ENCODE assay signal across 12 cellular contexts in the genomic region with DNA sequence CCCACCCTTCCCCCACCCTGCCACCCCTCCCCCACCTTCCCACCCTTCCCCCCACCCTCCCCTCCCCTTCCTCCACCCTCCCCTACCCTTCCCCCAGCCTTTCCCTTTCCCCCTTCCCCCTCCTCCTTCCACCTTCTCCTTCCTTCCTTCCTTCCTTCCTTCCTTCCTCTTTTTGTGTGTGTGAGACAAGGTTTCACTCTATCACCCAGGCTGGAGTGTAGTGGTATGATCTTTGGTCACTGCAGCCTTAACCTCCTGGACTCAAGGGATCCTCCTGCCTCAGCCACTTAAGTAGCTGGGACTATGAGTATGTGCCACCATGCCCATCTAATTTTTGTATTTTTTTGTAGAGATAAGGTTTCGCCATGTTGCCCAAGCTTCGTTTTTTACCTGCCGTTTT. TPM values are rescaled to one million over a fixed set of nuclear protein-coding genes. Genes with fewer than 3 reads are reported as not detected.
DNase-seq lines count a peak whose midpoint lies in the region; ATAC-seq, FAIRE-seq and TF ChIP-seq lines count a peak whose summit lies in the region.
"Had no signal": no experiment of that assay in that cellular context is flagged by ENCODE, and none has a peak within 500 bp of the region (broad histone marks: within the 10 kb centered on the region; RNA-seq: fewer than 3 reads in every experiment).

No MANE protein-coding gene starts in this region.

- H3K4me1 Mint-ChIP-seq in naive thymus-derived CD4-positive, alpha-beta T cell: peaks cover 8 to 50% (median 38%) of the 10 kb centered on the region in 7 donors

- TF ChIP-seq CTCF in right atrium auricular region (IDR thresholded peaks at IDR 0.05) (no peak), GM12878 (IDR thresholded peaks at IDR 0.05 in 2 of 3, conservative IDR thresholded peaks at IDR 0.05 in 1 of 3; ENCODE audit: control insufficient read depth in 2 of 3, extremely low read depth in 1 of 3, insufficient read depth in 1 of 3, low read depth in 3 of 3, low read length in 3 of 3) (no peak), vagina (IDR thresholded peaks at IDR 0.05) (no peak)

- TF ChIP-seq POLR2A in GM12878 (IDR thresholded peaks at IDR 0.05; ENCODE audit: low read depth, low read length): no peak
- no peak for TF ChIP-seq POLR2A in vagina (IDR thresholded peaks at IDR 0.05)

- H3K36me3 Mint-ChIP-seq in naive thymus-derived CD4-positive, alpha-beta T cell: peaks cover 4 to 50% (median 13%) of the 10 kb centered on the region in 5 donors

- H3K36me3 ChIP-seq in right atrium auricular region (peaks cover 21% of the 10 kb centered on the region), GM12878 (ENCODE audit: control insufficient read depth in 2 of 2, insufficient read depth in 2 of 2, low read length in 1 of 2) (peaks cover 2 to 22% of the 10 kb centered on the region in 2 experiments), vagina (peaks cover 0 to 3% of the 10 kb centered on the region in 2 donors)
- H3K36me3 ChIP-seq in naive thymus-derived CD4-positive, alpha-beta T cell (ENCODE audit: control insufficient read depth in 2 of 3, insufficient read depth in 3 of 3, low read length in 3 of 3): peaks cover 0 to 59% (median 23%) of the 10 kb centered on the region in 3 experiments

- intact Hi-C loops in Right ventricle myocardium inferior (cut with DNase I) (no loop called here), GM12878 (cut with micrococcal nuclease; ENCODE audit: unreplicated experiment) (no loop called here), vagina (cut with DNase I) (no loop called here), cardiac septum (cut with DNase I) (loop anchor here (2.0 kb wide), 1 partner anchor 51 kb away; no protein-coding TSS in a partner anchor)
- intact Hi-C loops in naive thymus-derived CD4-positive, alpha-beta T cell (cut with micrococcal nuclease): no loop called here

- H3K9ac ChIP-seq in GM12878 (ENCODE audit: control insufficient read depth, insufficient read depth, low read length): no peak overlapping the region
- H3K9ac ChIP-seq: KMS-11 had no signal

- POLR2A ChIA-PET in GM12878 (lab: Charles Lee): interaction anchor here (0.6 to 1.2 kb wide), 6 partner anchors 28 to 150 kb away, joined by 3 to 5 read pairs (median 3); no protein-coding TSS in a partner anchor
- POLR2A ChIA-PET in naive thymus-derived CD4-positive, alpha-beta T cell (lab: Charles Lee): interaction anchor here (0.6 to 0.8 kb wide), 2 partner anchors 16 to 38 kb away, joined by 3 to 4 read pairs; no protein-coding TSS in a partner anchor

- TF ChIP-seq EP300 in GM12878 (IDR thresholded peaks at IDR 0.05; ENCODE audit: borderline replicate concordance in 1 of 2, control insufficient read depth in 1 of 2, low read depth in 2 of 2, low read length in 2 of 2): no peak

- H2AFZ ChIP-seq in GM12878 (ENCODE audit: control insufficient read depth, low read depth, low read length): no peak overlapping the region

- no peaks in the 10 kb centered on the region for H3K27me3 Mint-ChIP-seq in naive thymus-derived CD4-positive, alpha-beta T cell

- H3K4me3 ChIP-seq in right atrium auricular region (no peak overlapping the region), GM12878 (no peak overlapping the region), vagina (no peak overlapping the region)
- H3K4me3 ChIP-seq in naive thymus-derived CD4-positive, alpha-beta T cell (ENCODE audit: low read length): no peak overlapping the region

- 27% methylated on average over 3 of the region's 3 CpGs for WGBS in GM12878 (ENCODE audit: insufficient coverage, insufficient replicate concordance, low lambda C conversion rate, missing lambda C conversion rate)

- no peaks in the 10 kb centered on the region for H4K20me1 ChIP-seq in GM12878 (ENCODE audit: control insufficient read depth, insufficient read depth)

- H3K4me2 ChIP-seq in GM12878 (ENCODE audit: control insufficient read depth, insufficient read depth): no peak overlapping the region
- H3K4me2 ChIP-seq: KMS-11 had no signal

- peak overlapping the region; percentile 27 to 92 (median 76) for H3K27ac Mint-ChIP-seq in naive thymus-derived CD4-positive, alpha-beta T cell

- DNase-seq in right atrium auricular region (ENCODE audit: low spot score) (no peak), Right ventricle myocardium inferior (ENCODE audit: missing footprints) (no peak), GM12878 (ENCODE audit: low read depth, low spot score) (no peak), vagina (ENCODE audit: extremely low spot score in 2 of 2) (no peak), dedifferentiated amniotic fluid mesenchymal stem cell (ENCODE audit: extremely low spot score) (no peak), cardiac septum (ENCODE audit: low spot score) (no peak), NCI-H69 (lab: John Stamatoyannopoulos, UW) (no peak)
- no peak for DNase-seq in naive thymus-derived CD4-positive, alpha-beta T cell
- DNase-seq: activated CD4-positive, CD25-positive, alpha-beta regulatory T cell; Calu3; NCI-H82 had no signal

- peaks cover 4% of the 10 kb centered on the region for H3K79me2 ChIP-seq in GM12878 (ENCODE audit: control insufficient read depth, insufficient read depth, low read length)

- H3K4me3 Mint-ChIP-seq in naive thymus-derived CD4-positive, alpha-beta T cell: peak overlapping the region in 2 of 10 donors; percentile 23 to 40

- H3K27me3 ChIP-seq in right atrium auricular region (no peaks in the 10 kb centered on the region), GM12878 (replicated peaks in 1 of 2; ENCODE audit: control insufficient read depth in 2 of 2, insufficient read depth in 2 of 2, low read length in 1 of 2) (no peaks in the 10 kb centered on the region), vagina (no peaks in the 10 kb centered on the region)
- no peaks in the 10 kb centered on the region for H3K27me3 ChIP-seq in naive thymus-derived CD4-positive, alpha-beta T cell (ENCODE audit: control insufficient read depth in 2 of 2, insufficient read depth in 2 of 2, low read length in 2 of 2)

- no peak for FAIRE-seq in GM12878 (lab: Jason Lieb, UNC)

- SMC1A ChIA-PET in GM12878 (lab: Charles Lee; ENCODE audit: uncharacterized antibody, unreplicated experiment): interaction anchor here (1.5 to 1.6 kb wide), 2 partner anchors 16 to 50 kb away, joined by 4 to 5 read pairs; no protein-coding TSS in a partner anchor

- H3K9me3 ChIP-seq in right atrium auricular region (no peaks in the 10 kb centered on the region), GM12878 (replicated peaks; ENCODE audit: control insufficient read depth, insufficient read depth, low read length) (no peaks in the 10 kb centered on the region), vagina (no peaks in the 10 kb centered on the region)
- H3K9me3 ChIP-seq in naive thymus-derived CD4-positive, alpha-beta T cell (ENCODE audit: control insufficient read depth in 2 of 3, low read length in 3 of 3): no peaks in the 10 kb centered on the region

- in situ Hi-C loops in GM12878 (cut with MboI): no loop called here

- H3K27ac ChIP-seq in right atrium auricular region (peak overlapping the region; percentile 66 to 78), GM12878 (ENCODE audit: control insufficient read depth, insufficient read depth) (peak overlapping the region; percentile 63), vagina (peak overlapping the region; percentile 82)
- no peak overlapping the region for H3K27ac ChIP-seq in naive thymus-derived CD4-positive, alpha-beta T cell (ENCODE audit: low read depth, low read length)

- no TSS peak for BruUV-seq in GM12878 (replicated peaks; lab: Mats Ljungman, UMichigan)

- no peak for TF ChIP-seq RAD21 in GM12878 (IDR thresholded peaks at IDR 0.05; ENCODE audit: insufficient read depth, low read depth, low read length)

- RAD21 ChIA-PET in GM12878 (lab: Charles Lee; ENCODE audit: unreplicated experiment): interaction anchor here (0.6 to 1.4 kb wide), 2 partner anchors 30 to 375 kb away, joined by 3 to 6 read pairs; no protein-coding TSS in a partner anchor

- no peak for ATAC-seq in Right ventricle myocardium inferior
- ATAC-seq in GM12878: peak; percentile 63
- ATAC-seq in naive thymus-derived CD4-positive, alpha-beta T cell: no peak

- H3K4me1 ChIP-seq in right atrium auricular region (peaks cover 0 to 77% of the 10 kb centered on the region in 2 donors), GM12878 (ENCODE audit: control insufficient read depth, insufficient read depth, low read length) (peaks cover 17% of the 10 kb centered on the region), vagina (peaks cover 72% of the 10 kb centered on the region)
- peaks cover 1 to 5% of the 10 kb centered on the region in 2 donors for H3K4me1 ChIP-seq in naive thymus-derived CD4-positive, alpha-beta T cell (ENCODE audit: control insufficient read depth in 2 of 2, insufficient read depth in 2 of 2, low read length in 2 of 2)

- CTCF ChIA-PET in GM12878 (lab: Yijun Ruan, JAX): interaction anchor here (0.6 to 2.6 kb wide), 6 partner anchors 16 to 91 kb away, joined by 3 to 16 read pairs (median 4); partner anchors contain the start of gene WBP1L
- CTCF ChIA-PET in naive thymus-derived CD4-positive, alpha-beta T cell (lab: Charles Lee): interaction anchor here (0.6 kb wide), 1 partner anchor 49 kb away, joined by 4 read pairs; no protein-coding TSS in a partner anchor

- H3K9me3 Mint-ChIP-seq in naive thymus-derived CD4-positive, alpha-beta T cell: peaks cover 0 to 3% (median 0%) of the 10 kb centered on the region in 11 donors

RNA-seq across cellular contexts. Expression of gene CYP17A1, which starts 35.2 kb away (rescaled TPM):
- total RNA-seq in right atrium auricular region: under 1 TPM in 1 of 2 donors, not detected in 1; 0.47 TPM
- total RNA-seq in Right ventricle myocardium inferior: not detected
- not detected in 2 replicates for total RNA-seq in GM12878 (2013; cell fraction: nucleolus; rRNA removed)
- not detected in 2 replicates for total RNA-seq in GM12878 (2014; rRNA removed)
- total RNA-seq in GM12878 (2014; rRNA removed; fragmentation: Illumina TruSeq; extraction: Trizol): not detected in 2 replicates
- total RNA-seq in GM12878 (2021): 1.9 and 2.1 TPM in 2 replicates
- not detected for polyA plus RNA-seq in GM12878 (2011; ENCODE audit: low read depth)
- not detected in 2 replicates for polyA plus RNA-seq in GM12878 (2011; rRNA removed)
- not detected in 2 replicates for polyA plus RNA-seq in GM12878 (2011; cell fraction: cytosol; rRNA removed)
- not detected in 2 replicates for polyA plus RNA-seq in GM12878 (2011; cell fraction: nucleus; rRNA removed)
- polyA plus RNA-seq in GM12878 (2012): not detected in 2 replicates
- not detected in 2 replicates for polyA plus RNA-seq in GM12878 (2014; fragmentation: Illumina TruSeq; extraction: Trizol)
- not detected for polyA plus RNA-seq in GM12878 (2014; fragmentation: Nextera tagmentation; extraction: Ambion mirVana)
- not detected in 2 replicates for polyA plus RNA-seq in GM12878 (2014; rRNA removed)
- not detected for polyA plus RNA-seq in GM12878 (2016; fragmentation: Nextera tagmentation; extraction: Ambion mirVana)
- not detected in 2 replicates for polyA minus RNA-seq in GM12878 (2011; rRNA and poly(A)+ RNA removed)
- polyA minus RNA-seq in GM12878 (2011; cell fraction: cytosol; rRNA and poly(A)+ RNA removed): not detected in 2 replicates
- not detected in 2 replicates for polyA minus RNA-seq in GM12878 (2011; cell fraction: nucleus; rRNA and poly(A)+ RNA removed)
- not detected for total RNA-seq in naive thymus-derived CD4-positive, alpha-beta T cell
- polyA plus RNA-seq in naive thymus-derived CD4-positive, alpha-beta T cell: not detected
- total RNA-seq in vagina: 43.2 TPM
- total RNA-seq in cardiac septum: not detected
- total RNA-seq: Calu3 had no signal

RNA-seq across cellular contexts. Expression of gene BORCS7, which starts 52.1 kb away (rescaled TPM):
- 10 to 100 TPM; 22.5 to 25.3 TPM for total RNA-seq in right atrium auricular region
- 12.3 TPM for total RNA-seq in Right ventricle myocardium inferior
- total RNA-seq in GM12878 (2013; cell fraction: nucleolus; rRNA removed): 36.5 and 37.3 TPM in 2 replicates
- total RNA-seq in GM12878 (2014; rRNA removed): 8.2 and 12.2 TPM in 2 replicates
- 10.8 and 11.7 TPM in 2 replicates for total RNA-seq in GM12878 (2014; rRNA removed; fragmentation: Illumina TruSeq; extraction: Trizol)
- 4.6 and 6.6 TPM in 2 replicates for total RNA-seq in GM12878 (2021)
- polyA plus RNA-seq in GM12878 (2011; ENCODE audit: low read depth): 6.5 TPM
- polyA plus RNA-seq in GM12878 (2011; rRNA removed): 23.5 and 25.5 TPM in 2 replicates
- 11.1 and 17.1 TPM in 2 replicates for polyA plus RNA-seq in GM12878 (2011; cell fraction: cytosol; rRNA removed)
- polyA plus RNA-seq in GM12878 (2011; cell fraction: nucleus; rRNA removed): 4.3 and 8.4 TPM in 2 replicates
- 10.3 and 11.0 TPM in 2 replicates for polyA plus RNA-seq in GM12878 (2012)
- 8.2 and 14.1 TPM in 2 replicates for polyA plus RNA-seq in GM12878 (2014; fragmentation: Illumina TruSeq; extraction: Trizol)
- 10 to 100 TPM; 14.9 to 19.2 TPM for polyA plus RNA-seq in GM12878 (2014; fragmentation: Nextera tagmentation; extraction: Ambion mirVana)
- 9.4 and 13.0 TPM in 2 replicates for polyA plus RNA-seq in GM12878 (2014; rRNA removed)
- polyA plus RNA-seq in GM12878 (2016; fragmentation: Nextera tagmentation; extraction: Ambion mirVana): 10 to 100 TPM; 13.6 to 15.2 TPM
- 7.2 and 9.2 TPM in 2 replicates for polyA minus RNA-seq in GM12878 (2011; rRNA and poly(A)+ RNA removed)
- 2.4 and 2.6 TPM in 2 replicates for polyA minus RNA-seq in GM12878 (2011; cell fraction: cytosol; rRNA and poly(A)+ RNA removed)
- polyA minus RNA-seq in GM12878 (2011; cell fraction: nucleus; rRNA and poly(A)+ RNA removed): 1.6 and 4.7 TPM in 2 replicates
- 10 to 100 TPM; 11.6 to 20.2 (median 13.3) TPM for total RNA-seq in naive thymus-derived CD4-positive, alpha-beta T cell
- 10 to 100 TPM; 30.0 to 56.5 TPM for polyA plus RNA-seq in naive thymus-derived CD4-positive, alpha-beta T cell
- total RNA-seq in vagina: 36.6 TPM
- 15.8 TPM for total RNA-seq in cardiac septum

RNA-seq across cellular contexts. Expression of gene WBP1L, which starts 58.2 kb away (rescaled TPM):
- total RNA-seq in right atrium auricular region (10 to 100 TPM; 46.1 to 94.4 TPM), Right ventricle myocardium inferior (25.9 TPM), GM12878 (2014; rRNA removed) (12.7 and 18.8 TPM in 2 replicates), GM12878 (2014; rRNA removed; fragmentation: Illumina TruSeq; extraction: Trizol) (10.3 and 10.5 TPM in 2 replicates), GM12878 (2021) (16.9 and 19.8 TPM in 2 replicates), vagina (80.8 TPM), cardiac septum (19.2 TPM)
- total RNA-seq in GM12878 (2013; cell fraction: nucleolus; rRNA removed): 15.7 and 16.8 TPM in 2 replicates
- polyA plus RNA-seq in GM12878 (2011; ENCODE audit: low read depth): 7.8 TPM
- polyA plus RNA-seq in GM12878 (2011; rRNA removed) (11.3 and 13.9 TPM in 2 replicates), GM12878 (2014; fragmentation: Illumina TruSeq; extraction: Trizol) (10.0 and 14.5 TPM in 2 replicates), GM12878 (2014; fragmentation: Nextera tagmentation; extraction: Ambion mirVana) (10 to 100 TPM in 1 of 2 experiments, 1 to 10 TPM in 1; 3.7 to 10.7 TPM), GM12878 (2014; rRNA removed) (16.6 and 17.4 TPM in 2 replicates), GM12878 (2016; fragmentation: Nextera tagmentation; extraction: Ambion mirVana) (1 to 10 TPM; 9.3 to 9.4 TPM)
- polyA plus RNA-seq in GM12878 (2011; cell fraction: cytosol; rRNA removed): 22.6 and 24.9 TPM in 2 replicates
- polyA plus RNA-seq in GM12878 (2011; cell fraction: nucleus; rRNA removed): 10.3 and 11.4 TPM in 2 replicates
- polyA plus RNA-seq in GM12878 (2012): 13.5 and 15.6 TPM in 2 replicates
- polyA minus RNA-seq in GM12878 (2011; rRNA and poly(A)+ RNA removed): 24.7 and 41.3 TPM in 2 replicates
- polyA minus RNA-seq in GM12878 (2011; cell fraction: cytosol; rRNA and poly(A)+ RNA removed): 10.1 and 12.2 TPM in 2 replicates
- polyA minus RNA-seq in GM12878 (2011; cell fraction: nucleus; rRNA and poly(A)+ RNA removed): 4.2 and 7.3 TPM in 2 replicates
- 10 to 100 TPM; 20.5 to 37.9 (median 34.1) TPM for total RNA-seq in naive thymus-derived CD4-positive, alpha-beta T cell
- 10 to 100 TPM; 19.4 to 30.3 TPM for polyA plus RNA-seq in naive thymus-derived CD4-positive, alpha-beta T cell

Comparison
In these comparisons a context has a peak if more than half of its experiments do, and no peak if none do; other contexts are left out.
1. RNA of gene CYP17A1, which starts 35.2 kb away (total RNA-seq): 43.2 TPM in vagina (single experiment); 0.47 TPM in right atrium auricular region, not detected in cardiac septum (single experiment), not detected in Right ventricle myocardium inferior (single experiment), 1.9 to 2.1 TPM in GM12878 and not detected in naive thymus-derived CD4-positive, alpha-beta T cell; every median in the first group is over 10 times any median in the second.